Comparison of ENCODE assay signal across 8 cellular contexts in the genomic region with DNA sequence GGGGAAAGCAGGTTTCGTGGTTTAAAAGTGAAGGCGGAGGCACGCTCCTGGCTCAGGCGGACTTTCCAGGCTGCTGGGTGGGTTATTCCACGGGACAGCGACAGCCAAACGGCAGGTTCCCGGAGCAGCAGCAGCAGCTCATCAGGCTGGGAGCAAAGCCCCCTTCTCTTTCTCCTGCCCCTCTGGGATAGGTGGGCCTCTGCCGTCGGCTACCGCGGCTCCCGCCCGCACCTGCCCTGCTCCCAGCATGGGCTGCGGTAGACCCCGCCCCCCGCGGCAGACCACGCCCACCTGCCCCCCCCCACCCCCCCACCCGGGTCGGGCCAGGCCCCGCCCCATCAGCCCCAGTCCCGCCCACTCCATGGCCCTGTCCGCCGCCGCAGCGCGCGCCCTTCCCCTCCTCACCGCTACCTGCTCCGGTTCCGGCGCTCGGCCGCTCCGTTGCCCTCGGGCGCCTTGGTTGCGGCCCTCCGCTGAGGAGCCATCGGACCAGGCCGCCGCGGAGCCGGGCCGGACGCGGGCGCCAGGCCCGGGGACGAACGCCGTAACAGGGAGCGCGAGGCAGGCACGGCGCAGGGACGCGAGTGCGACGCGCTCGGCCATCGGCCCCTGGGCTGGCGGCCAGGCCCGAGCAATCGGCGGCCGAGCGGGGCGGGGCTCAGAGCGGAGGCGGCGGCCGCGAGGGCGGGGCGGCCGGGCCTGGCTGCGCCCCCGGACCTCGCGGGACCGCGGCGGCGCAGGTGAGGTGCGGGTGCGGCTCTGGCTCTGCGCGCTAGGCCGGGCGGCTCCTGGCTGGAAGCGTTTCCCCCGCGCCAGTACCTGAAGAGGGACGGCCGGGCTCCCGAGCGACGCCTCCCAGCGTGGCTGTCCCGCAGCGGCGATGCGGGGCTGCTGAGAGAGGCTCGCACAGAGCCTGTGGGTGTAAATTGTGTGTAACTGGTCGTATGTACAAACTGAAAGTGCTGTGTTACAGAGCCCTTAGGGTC. TPM values are rescaled to one million over a fixed set of nuclear protein-coding genes. Genes with fewer than 3 reads are reported as not detected.
DNase-seq lines count a peak whose midpoint lies in the region; ATAC-seq and TF ChIP-seq lines count a peak whose summit lies in the region.

A gene (plus strand): TSS at position 347 of the 986 bp plus-strand sequence. CDS start 1,453 bp downstream, outside the sequence.
A gene with protein sequence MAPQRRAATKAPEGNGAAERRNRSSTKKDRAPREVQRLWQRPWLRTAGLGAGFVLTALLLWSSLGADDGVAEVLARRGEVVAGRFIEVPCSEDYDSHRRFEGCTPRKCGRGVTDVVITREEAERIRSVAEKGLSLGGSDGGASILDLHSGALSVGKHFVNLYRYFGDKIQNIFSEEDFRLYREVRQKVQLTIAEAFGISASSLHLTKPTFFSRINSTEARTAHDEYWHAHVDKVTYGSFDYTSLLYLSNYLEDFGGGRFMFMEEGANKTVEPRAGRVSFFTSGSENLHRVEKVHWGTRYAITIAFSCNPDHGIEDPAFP (minus strand): TSS at position 586 of the 986 bp plus-strand sequence. CDS start 101 bp downstream, at position 485.

- H3K27ac ChIP-seq in GM23338 (ENCODE audit: low read depth) (no peak within 1 kb of the TSS), RWPE2 (ENCODE audit: poor library complexity, severe bottlenecking) (peak within 1 kb of the TSS; percentile 42)

- H3K4me3 ChIP-seq in GM23338: peak within 1 kb of the TSS; percentile 86
- H3K4me3 ChIP-seq in RWPE2 (ENCODE audit: severe bottlenecking): peak within 1 kb of the TSS; percentile 91
- H3K4me3 ChIP-seq in fibroblast of the aortic adventitia (ENCODE audit: low read depth, low read length): peak within 1 kb of the TSS; percentile 83

- DNase-seq in EL (peak; percentile 85), GM23338 (ENCODE audit: low spot score) (peak; percentile 92), Kasumi-1 (lab: John Stamatoyannopoulos, UW) (peak; percentile 76 to 82), RWPE2 (ENCODE audit: low spot score) (peak; percentile 84), fibroblast of the aortic adventitia (ENCODE audit: low read depth) (peak; percentile 63), nephron progenitor cell (peak; percentile 87)
- peak; percentile 81 for DNase-seq in activated T-helper 9 cell treated with anti-CD3 and anti-CD28 coated beads, Interleukin-2, amount 50 U/mL, for 16 hours (ENCODE audit: low read depth)

- peak within 1 kb of the TSS; percentile 81 for H2AFZ ChIP-seq in GM23338

- H3K27me3 ChIP-seq in GM23338 (ENCODE audit: insufficient read depth) (no peaks in the 10 kb centered on the region), RWPE2 (ENCODE audit: insufficient read depth, poor library complexity, severe bottlenecking) (no peaks in the 10 kb centered on the region)

- no peak for TF ChIP-seq CTCF in GM23338 (conservative IDR thresholded peaks at IDR 0.05; ENCODE audit: low read depth in 2 of 2)
- TF ChIP-seq CTCF in RWPE2 (IDR thresholded peaks at IDR 0.05; ENCODE audit: poor library complexity, severe bottlenecking): no peak
- TF ChIP-seq CTCF in fibroblast of the aortic adventitia (IDR thresholded peaks at IDR 0.05; ENCODE audit: insufficient read depth, low read length): no peak
- TF ChIP-seq CTCF in nephron progenitor cell (IDR thresholded peaks at IDR 0.05): no peak

- H3K9me3 Mint-ChIP-seq in GM23338 (peaks cover 25% of the 10 kb centered on the region), nephron progenitor cell (peaks cover 34% of the 10 kb centered on the region)
- no peaks in the 10 kb centered on the region for H3K9me3 Mint-ChIP-seq in stimulated activated naive CD8-positive, alpha-beta T cell treated with anti-CD3 and anti-CD28 coated beads, Interleukin-15, Interleukin-2, amounts not matched to agents 100 ng/mL and 50 ng/mL, for 24 hours

- H3K36me3 ChIP-seq in GM23338 (ENCODE audit: insufficient read depth) (no peaks in the 10 kb centered on the region), RWPE2 (ENCODE audit: low read depth) (peaks cover 11% of the 10 kb centered on the region)

- no peaks in the 10 kb centered on the region; the same call in none of the 2 replicates for H3F3A ChIP-seq in GM23338 (replicated peaks; ENCODE audit: low read depth)

- peaks cover 19% of the 10 kb centered on the region for H3K4me1 ChIP-seq in GM23338 (ENCODE audit: insufficient read depth)
- peaks cover 7% of the 10 kb centered on the region for H3K4me1 ChIP-seq in RWPE2 (ENCODE audit: insufficient read depth, poor library complexity, severe bottlenecking)

- H3K4me3 Mint-ChIP-seq in GM23338 (peak within 1 kb of the TSS; percentile 78), nephron progenitor cell (peak within 1 kb of the TSS; percentile 84)
- H3K4me3 Mint-ChIP-seq in stimulated activated naive CD8-positive, alpha-beta T cell treated with anti-CD3 and anti-CD28 coated beads, Interleukin-15, Interleukin-2, amounts not matched to agents 100 ng/mL and 50 ng/mL, for 24 hours: peak within 1 kb of the TSS; percentile 85

- H4K20me1 ChIP-seq in GM23338 (replicated peaks; ENCODE audit: insufficient read depth): peaks cover 8% of the 10 kb centered on the region

- peak within 1 kb of the TSS; percentile 95 for H3K4me2 ChIP-seq in GM23338

- H3K27me3 Mint-ChIP-seq in GM23338 (ENCODE audit: insufficient read depth, low read depth, poor library complexity) (peaks cover 9% of the 10 kb centered on the region), nephron progenitor cell (ENCODE audit: low read depth, poor library complexity) (peaks cover 7% of the 10 kb centered on the region)
- H3K27me3 Mint-ChIP-seq in stimulated activated naive CD8-positive, alpha-beta T cell treated with anti-CD3 and anti-CD28 coated beads, Interleukin-15, Interleukin-2, amounts not matched to agents 100 ng/mL and 50 ng/mL, for 24 hours: no peaks in the 10 kb centered on the region

- H3K36me3 Mint-ChIP-seq in GM23338 (ENCODE audit: low read depth) (peaks cover 37% of the 10 kb centered on the region), nephron progenitor cell (ENCODE audit: low read depth) (peaks cover 44% of the 10 kb centered on the region)
- peaks cover 27% of the 10 kb centered on the region for H3K36me3 Mint-ChIP-seq in stimulated activated naive CD8-positive, alpha-beta T cell treated with anti-CD3 and anti-CD28 coated beads, Interleukin-15, Interleukin-2, amounts not matched to agents 100 ng/mL and 50 ng/mL, for 24 hours (ENCODE audit: low read depth)

- peaks cover 4% of the 10 kb centered on the region for H3K9me3 ChIP-seq in RWPE2 (ENCODE audit: severe bottlenecking)

- no peak within 1 kb of the TSS for H3K27ac Mint-ChIP-seq in GM23338
- H3K27ac Mint-ChIP-seq in nephron progenitor cell: no peak within 1 kb of the TSS
- peak within 1 kb of the TSS; percentile 61 for H3K27ac Mint-ChIP-seq in stimulated activated naive CD8-positive, alpha-beta T cell treated with anti-CD3 and anti-CD28 coated beads, Interleukin-15, Interleukin-2, amounts not matched to agents 100 ng/mL and 50 ng/mL, for 24 hours

- H3K79me2 ChIP-seq in GM23338 (replicated peaks; ENCODE audit: insufficient read depth): no peaks in the 10 kb centered on the region

- H3K9me2 ChIP-seq in GM23338 (ENCODE audit: insufficient read depth): no peaks in the 10 kb centered on the region

- H3K4me1 Mint-ChIP-seq in GM23338 (peaks cover 13% of the 10 kb centered on the region), nephron progenitor cell (peaks cover 21% of the 10 kb centered on the region)
- H3K4me1 Mint-ChIP-seq in stimulated activated naive CD8-positive, alpha-beta T cell treated with anti-CD3 and anti-CD28 coated beads, Interleukin-15, Interleukin-2, amounts not matched to agents 100 ng/mL and 50 ng/mL, for 24 hours (ENCODE audit: low read depth): peaks cover 25% of the 10 kb centered on the region

- ATAC-seq in GM23338: peak; percentile 70
- peak; percentile 86 for ATAC-seq in RWPE2 (ENCODE audit: low read depth)

TF ChIP-seq in GM23338, 12 proteins besides CTCF, POLR2A, EP300 and RAD21:
- TF ChIP-seq EZH2phosphoT487 (IDR thresholded peaks at IDR 0.05; ENCODE audit: unreplicated experiment): no peak
- peak; percentile 89 for TF ChIP-seq POLR2AphosphoS5 (IDR thresholded peaks at IDR 0.05; ENCODE audit: low read depth)
- TF ChIP-seq STAT1 (IDR thresholded peaks at IDR 0.05; ENCODE audit: unreplicated experiment): no peak
- no peak for TF ChIP-seq EZH2 (IDR thresholded peaks at IDR 0.05; ENCODE audit: low read depth, unreplicated experiment)
- TF ChIP-seq ZNF114 (CRISPR knock-in tag; IDR thresholded peaks at IDR 0.05): no peak

RNA-seq across cellular contexts. Expression of the first gene that starts in this region (rescaled TPM):
- 23.1 and 31.1 TPM in 2 replicates for total RNA-seq in GM23338 (2014; rRNA removed; shearing (Covaris generic))
- polyA plus RNA-seq in GM23338 (2016; fragmentation: Nextera tagmentation; extraction: Ambion mirVana): 11.0 and 11.9 TPM in 2 replicates
- total RNA-seq in fibroblast of the aortic adventitia (ENCODE audit: low replicate concordance): 9.4 and 30.0 TPM in 2 replicates

RNA-seq across cellular contexts. Expression of the second gene that starts in this region (rescaled TPM):
- total RNA-seq in GM23338 (2014; rRNA removed; shearing (Covaris generic)): 24.6 and 30.8 TPM in 2 replicates
- 9.6 and 10.6 TPM in 2 replicates for polyA plus RNA-seq in GM23338 (2016; fragmentation: Nextera tagmentation; extraction: Ambion mirVana)
- total RNA-seq in fibroblast of the aortic adventitia (ENCODE audit: low replicate concordance): 18.7 and 80.2 TPM in 2 replicates
